ENCODE assay signal across 8 cellular contexts in genomic region chr19:294819-295686, GRCh38. TPM values are rescaled to one million over a fixed set of nuclear protein-coding genes. Genes with fewer than 3 reads are reported as not detected.
A peak's percentile ranks its signal among the peaks of the same experiment; 100 is the strongest.
DNase-seq lines count a peak whose midpoint lies in the region; ATAC-seq and TF ChIP-seq lines count a peak whose summit lies in the region.

No MANE protein-coding gene starts in this region.

- no peak overlapping the region for H4K8ac ChIP-seq in neuronal stem cell (ENCODE audit: low read depth, low read length)

- H4K91ac ChIP-seq in neuronal stem cell (ENCODE audit: low read depth, low read length, poor library complexity): no peak overlapping the region

- H2BK15ac ChIP-seq in neuronal stem cell (ENCODE audit: low read length): no peak overlapping the region

- DNase-seq in NCI-H1105 (lab: John Stamatoyannopoulos, UW) (peak; percentile 39), activated T-cell treated with anti-CD3 and anti-CD28 coated beads for 4 hours (peak; percentile 29), fibroblast of the aortic adventitia (ENCODE audit: low read depth) (peak; percentile 31), neuronal stem cell (ENCODE audit: low spot score) (no peak)

- no peak overlapping the region for H2BK5ac ChIP-seq in neuronal stem cell (ENCODE audit: low read length)

- peak overlapping the region; percentile 78 for H3K18ac ChIP-seq in neuronal stem cell (ENCODE audit: low read length)

- H2BK120ac ChIP-seq in neuronal stem cell (ENCODE audit: low read depth, low read length): no peak overlapping the region

- H3K4ac ChIP-seq in neuronal stem cell (ENCODE audit: low read length): no peak overlapping the region

- peaks cover 16 to 56% (median 46%) of the 10 kb centered on the region in 3 experiments for H3K27me3 ChIP-seq in neuronal stem cell (ENCODE audit: control insufficient read depth in 3 of 3, insufficient read depth in 3 of 3, low read depth in 1 of 3, low read length in 3 of 3)

- peak; percentile 87 for TF ChIP-seq CTCF in fibroblast of the aortic adventitia (IDR thresholded peaks at IDR 0.05; ENCODE audit: insufficient read depth, low read length)

- H3K79me1 ChIP-seq in neuronal stem cell (ENCODE audit: low read depth, low read length): no peaks in the 10 kb centered on the region

- H3K9me3 ChIP-seq in ES-I3 (ENCODE audit: control insufficient read depth, insufficient read depth, low read length) (no peaks in the 10 kb centered on the region), neuronal stem cell (replicated peaks in 1 of 2; ENCODE audit: control insufficient read depth in 2 of 2, insufficient read depth in 1 of 2, low read depth in 1 of 2, low read length in 2 of 2) (peaks cover 2 to 13% of the 10 kb centered on the region in 2 donors)

- H3K23ac ChIP-seq in neuronal stem cell (ENCODE audit: low read depth, low read length, poor library complexity): peak overlapping the region; percentile 94

- H2AK5ac ChIP-seq in neuronal stem cell (ENCODE audit: low read depth, low read length): peak overlapping the region; percentile 25

- ATAC-seq in HG02884 (IDR thresholded peaks at IDR 0.05; ENCODE audit: unreplicated experiment): no peak
- no peak for ATAC-seq in GM18858 (IDR thresholded peaks at IDR 0.05; ENCODE audit: unreplicated experiment)
- no peak for ATAC-seq in GM19467 (IDR thresholded peaks at IDR 0.05; ENCODE audit: unreplicated experiment)

- peak overlapping the region; percentile 80 for H2AFZ ChIP-seq in neuronal stem cell (ENCODE audit: low read length)

- WGBS in neuronal stem cell (ENCODE audit: extremely low coverage in 2 of 2, insufficient read length in 2 of 2, insufficient replicate concordance in 1 of 2), 2 donors: no CpG with 5 or more reads among the region's 43 CpGs

- H3K27ac ChIP-seq in neuronal stem cell (replicated peaks; ENCODE audit: low read length): peak overlapping the region; percentile 24

- H2BK12ac ChIP-seq in neuronal stem cell (ENCODE audit: low read length): no peak overlapping the region

- peak overlapping the region; percentile 40; the same call in 1 of the 2 replicates for H3K9ac ChIP-seq in ES-I3 (ENCODE audit: low read depth, low read length)
- no peak overlapping the region for H3K9ac ChIP-seq in neuronal stem cell (ENCODE audit: low read depth, low read length, poor library complexity)

- peaks cover 4% of the 10 kb centered on the region; the same call in 1 of the 2 replicates for H3K4me1 ChIP-seq in ES-I3 (ENCODE audit: insufficient read depth, low read length)
- peaks cover 13 to 14% of the 10 kb centered on the region in 2 donors for H3K4me1 ChIP-seq in neuronal stem cell (ENCODE audit: control insufficient read depth in 2 of 2, insufficient read depth in 1 of 2, low read depth in 1 of 2, low read length in 2 of 2)

- H3K14ac ChIP-seq in neuronal stem cell (ENCODE audit: low read length): peak overlapping the region; percentile 58

- peak overlapping the region; percentile 65 for H3K4me2 ChIP-seq in neuronal stem cell (ENCODE audit: insufficient read depth, low read length, poor library complexity, severe bottlenecking)

- H3K4me3 ChIP-seq in fibroblast of the aortic adventitia (ENCODE audit: low read depth, low read length): no peak overlapping the region
- H3K4me3 ChIP-seq in neuronal stem cell (ENCODE audit: low read length in 2 of 2): peak overlapping the region in 1 of 2 donors; percentile 23

- H3K36me3 ChIP-seq in ES-I3 (ENCODE audit: insufficient read depth, low read length) (no peaks in the 10 kb centered on the region), neuronal stem cell (replicated peaks in 1 of 2; ENCODE audit: control insufficient read depth in 2 of 2, insufficient read depth in 2 of 2, low read length in 2 of 2) (no peaks in the 10 kb centered on the region)

RNA-seq across cellular contexts. Expression of gene PLPP2, which starts 3.9 kb away (rescaled TPM):
- total RNA-seq in fibroblast of the aortic adventitia (ENCODE audit: low replicate concordance): 15.7 and 16.6 TPM in 2 replicates
- 0.77 TPM for polyA plus RNA-seq in neuronal stem cell (2013, experiment 1 of 2)
- 0.65 TPM for polyA plus RNA-seq in neuronal stem cell (2013, experiment 2 of 2)

RNA-seq across cellular contexts. Expression of gene MIER2, which starts 49.5 kb away (rescaled TPM):
- 4.3 and 13.2 TPM in 2 replicates for total RNA-seq in fibroblast of the aortic adventitia (ENCODE audit: low replicate concordance)
- polyA plus RNA-seq in neuronal stem cell (2013, experiment 1 of 2): 40.2 TPM
- polyA plus RNA-seq in neuronal stem cell (2013, experiment 2 of 2): 41.0 TPM
